In the genomic region with DNA sequence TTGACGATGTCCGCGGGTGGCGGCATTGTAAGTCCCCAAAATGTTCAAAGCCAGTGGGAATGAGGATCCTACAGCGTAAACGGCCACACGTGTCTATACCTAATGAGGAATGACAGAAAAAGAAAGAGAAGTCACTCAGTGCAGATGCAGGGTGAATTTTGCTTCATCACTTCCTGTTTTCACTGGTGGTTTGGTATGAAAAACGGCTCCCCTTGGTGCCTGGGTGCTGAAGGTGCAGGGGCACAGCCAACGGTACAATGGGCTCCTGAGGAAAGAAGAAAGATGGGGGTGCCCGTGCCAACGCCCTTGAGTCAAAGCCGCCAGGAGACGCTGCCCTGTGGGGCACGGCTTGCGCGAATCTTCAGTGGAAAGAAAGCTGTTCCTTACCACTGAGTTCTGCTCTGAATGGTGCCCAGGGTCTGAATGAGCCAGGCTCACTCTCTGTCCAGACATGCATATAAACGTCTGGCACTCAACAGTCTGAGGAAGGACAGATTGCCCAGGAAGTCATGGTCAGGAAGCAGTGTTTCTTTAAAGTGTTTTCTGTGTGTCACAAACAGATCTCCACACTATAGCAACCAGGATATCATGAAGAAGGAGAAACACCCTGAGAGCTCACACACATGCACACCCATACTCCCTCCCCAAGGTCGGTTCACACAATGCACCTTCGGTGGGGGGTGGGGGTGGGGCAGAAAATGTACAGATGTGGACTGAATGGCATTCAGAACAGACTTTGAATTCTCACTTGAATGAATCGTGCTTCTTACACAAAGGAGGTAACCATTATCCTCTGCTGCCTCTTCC, we compare ENCODE assay signal across 8 cellular contexts.
DNase-seq lines count a peak whose midpoint lies in the region; ATAC-seq lines count a peak whose summit lies in the region.

No MANE protein-coding gene starts in this region.

- DNase-seq in Ammon's horn (ENCODE audit: low spot score) (peak; percentile 47), G401 (ENCODE audit: low spot score) (no peak), epidermal melanocyte (ENCODE audit: insufficient read length, low spot score) (no peak)
- DNase-seq in activated CD4-positive, alpha-beta T cell treated with anti-CD3 and anti-CD28 coated beads for 1 hour: peak; percentile 59
- DNase-seq in effector CD4-positive, alpha-beta T cell: peak; percentile 66
- DNase-seq in stimulated activated CD4-positive, alpha-beta T cell treated with anti-CD3 and anti-CD28 coated beads, Interleukin-2, amount 100 ng/mL, for 4 hours (ENCODE audit: low read depth): peak; percentile 62

- ATAC-seq in GM19438 (IDR thresholded peaks at IDR 0.05; ENCODE audit: low read depth, unreplicated experiment) (peak; percentile 48), HG03469 (IDR thresholded peaks at IDR 0.05; ENCODE audit: unreplicated experiment) (peak; percentile 30)

- in situ Hi-C loops in G401 (cut with HindIII; ENCODE audit: low sequenced_read_pairs): no loop called here

Comparison
In these comparisons a context has a peak if more than half of its experiments do, and no peak if none do; other contexts are left out.
1. DNase-seq: peak in Ammon's horn (single experiment), activated CD4-positive, alpha-beta T cell treated with anti-CD3 and anti-CD28 coated beads for 1 hour (single experiment), effector CD4-positive, alpha-beta T cell (single experiment) and stimulated activated CD4-positive, alpha-beta T cell treated with anti-CD3 and anti-CD28 coated beads, Interleukin-2, amount 100 ng/mL, for 4 hours (single experiment); none in G401 (single experiment) and epidermal melanocyte (single experiment).